21 cellular contexts compared by ENCODE assay signal in genomic region chr10:110394898-110395297, GRCh38.
A peak's percentile ranks its signal among the peaks of the same experiment; 100 is the strongest.
DNase-seq lines count a peak whose midpoint lies in the region; ATAC-seq, FAIRE-seq and TF ChIP-seq lines count a peak whose summit lies in the region.
"Had no signal": no experiment of that assay in that cellular context is flagged by ENCODE, and none has a peak within 500 bp of the region (broad histone marks: within the 10 kb centered on the region; RNA-seq: fewer than 3 reads in every experiment).

No MANE protein-coding gene starts in this region.

- TF ChIP-seq RAD21 in A549 (conservative IDR thresholded peaks at IDR 0.05 in 1 of 2, IDR thresholded peaks at IDR 0.05 in 1 of 2): no peak

- no peaks in the 10 kb centered on the region for H3K9me3 Mint-ChIP-seq in Caco-2 (ENCODE audit: unreplicated experiment)
- H3K9me3 Mint-ChIP-seq in activated T-helper 17 cell treated with anti-CD3 and anti-CD28 coated beads, Interleukin-2, amount 50 U/mL, for 72 hours: peaks cover 4% of the 10 kb centered on the region

- peak overlapping the region; percentile 58 for H3K27ac Mint-ChIP-seq in Caco-2 (ENCODE audit: unreplicated experiment)
- peak overlapping the region; percentile 92 for H3K27ac Mint-ChIP-seq in activated T-helper 17 cell treated with anti-CD3 and anti-CD28 coated beads, Interleukin-2, amount 50 U/mL, for 72 hours
- H3K27ac Mint-ChIP-seq: CD4-positive, CD25-positive, alpha-beta regulatory T cell had no signal

- H3K4me3 ChIP-seq in A549 (no peak overlapping the region), Caco-2 (ENCODE audit: low read depth, low read length) (no peak overlapping the region), osteoblast (ENCODE audit: insufficient read depth, low read length) (no peak overlapping the region)
- H3K4me3 ChIP-seq: ascending aorta, dorsolateral prefrontal cortex, HAP-1, smooth muscle cell had no signal

- DNase-seq in A549 (ENCODE audit: low read depth in 1 of 2, low spot score in 1 of 2) (no peak), Caco-2 (no peak), osteoblast (ENCODE audit: insufficient read length, low spot score, missing footprints) (no peak), NCI-H2029 treated with DMSO at 0.1 percent for 48 hours (lab: John Stamatoyannopoulos, UW) (no peak), COLO829 (ENCODE audit: low spot score) (no peak)
- DNase-seq in activated naive CD4-positive, alpha-beta T cell (lab: John Stamatoyannopoulos, UW): no peak
- DNase-seq: CD4-positive, CD25-positive, alpha-beta regulatory T cell; central memory CD4-positive, alpha-beta T cell; DMS153; dorsolateral prefrontal cortex; NCI-H1092 treated with DMSO at 0.1 percent for 48 hours; NCI-H2081 treated with DMSO at 0.1 percent for 48 hours; NCI-H82; occipital lobe; SHP77; stimulated activated CD4-positive, alpha-beta T cell treated with anti-CD3 and anti-CD28 coated beads, Interleukin-2, amount 100 ng/mL, for 24 hours had no signal

- no peaks in the 10 kb centered on the region for H3K79me2 ChIP-seq in osteoblast (ENCODE audit: insufficient read depth, low read length)

- no peaks in the 10 kb centered on the region for H3K27me3 Mint-ChIP-seq in Caco-2 (ENCODE audit: insufficient read depth, unreplicated experiment)
- H3K27me3 Mint-ChIP-seq in activated T-helper 17 cell treated with anti-CD3 and anti-CD28 coated beads, Interleukin-2, amount 50 U/mL, for 72 hours: no peaks in the 10 kb centered on the region
- H3K27me3 Mint-ChIP-seq: CD4-positive, CD25-positive, alpha-beta regulatory T cell had no signal

- no TSS peak for BruUV-seq in Caco-2 (replicated peaks; lab: Mats Ljungman, UMichigan)

- no peak overlapping the region for H3K4me3 Mint-ChIP-seq in Caco-2 (ENCODE audit: unreplicated experiment)
- peak overlapping the region; percentile 70 for H3K4me3 Mint-ChIP-seq in activated T-helper 17 cell treated with anti-CD3 and anti-CD28 coated beads, Interleukin-2, amount 50 U/mL, for 72 hours
- H3K4me3 Mint-ChIP-seq: CD4-positive, CD25-positive, alpha-beta regulatory T cell had no signal

- H3K4me1 ChIP-seq in A549: peaks cover 73% of the 10 kb centered on the region
- peaks cover 70% of the 10 kb centered on the region for H3K4me1 ChIP-seq in Caco-2
- H3K4me1 ChIP-seq in osteoblast (ENCODE audit: insufficient read depth, low read length): peaks cover 43% of the 10 kb centered on the region
- H3K4me1 ChIP-seq: ascending aorta, HAP-1 had no signal

- no peaks in the 10 kb centered on the region for H4K20me1 ChIP-seq in osteoblast (ENCODE audit: insufficient read depth, low read length)

- ATAC-seq in A549: no peak
- ATAC-seq in activated T-helper 17 cell treated with anti-CD3 and anti-CD28 coated beads, Interleukin-2, amount 50 U/mL, for 72 hours (replicated peaks): no peak

- H3K36me3 ChIP-seq in Caco-2 (ENCODE audit: control insufficient read depth, insufficient read depth, low read length): no peaks in the 10 kb centered on the region
- H3K36me3 ChIP-seq in osteoblast (ENCODE audit: insufficient read depth, low read length): no peaks in the 10 kb centered on the region
- H3K36me3 ChIP-seq: ascending aorta, HAP-1 had no signal

- H3K27me3 ChIP-seq in Caco-2 (replicated peaks; ENCODE audit: control insufficient read depth, insufficient read depth, low read length) (no peaks in the 10 kb centered on the region), osteoblast (ENCODE audit: insufficient read depth, low read length) (no peaks in the 10 kb centered on the region)
- H3K27me3 ChIP-seq: ascending aorta had no signal

- H3K4me1 Mint-ChIP-seq in Caco-2 (ENCODE audit: low read depth, unreplicated experiment): peaks cover 55% of the 10 kb centered on the region
- peaks cover 33% of the 10 kb centered on the region for H3K4me1 Mint-ChIP-seq in activated T-helper 17 cell treated with anti-CD3 and anti-CD28 coated beads, Interleukin-2, amount 50 U/mL, for 72 hours

- intact Hi-C loops in Caco-2 (cut with micrococcal nuclease; ENCODE audit: unreplicated experiment): loop anchor here (5.0 kb wide), 1 partner anchor 102 kb away; the partner anchor contains the start of gene DUSP5

- H2AFZ ChIP-seq in osteoblast (ENCODE audit: low read length): no peak overlapping the region

- H3K4me2 ChIP-seq in A549 (peak overlapping the region; percentile 61; the same call in 2 of the 3 replicates), osteoblast (ENCODE audit: insufficient read depth, low read length) (no peak overlapping the region)
- H3K4me2 ChIP-seq: smooth muscle cell had no signal

- H3K27ac ChIP-seq in A549 (peak overlapping the region; percentile 99), osteoblast (ENCODE audit: low read depth, low read length) (peak overlapping the region; percentile 4)
- H3K27ac ChIP-seq: ascending aorta, dorsolateral prefrontal cortex had no signal

- no peak for TF ChIP-seq EP300 in A549 (IDR thresholded peaks at IDR 0.05)

- no peak for FAIRE-seq in A549 (lab: Jason Lieb, UNC)

- peaks cover 7% of the 10 kb centered on the region for H3K36me3 Mint-ChIP-seq in Caco-2 (ENCODE audit: insufficient read depth, unreplicated experiment)
- H3K36me3 Mint-ChIP-seq in activated T-helper 17 cell treated with anti-CD3 and anti-CD28 coated beads, Interleukin-2, amount 50 U/mL, for 72 hours (ENCODE audit: low read depth): no peaks in the 10 kb centered on the region
- H3K36me3 Mint-ChIP-seq: activated naive CD4-positive, alpha-beta T cell treated with anti-CD3 and anti-CD28 coated beads, Interleukin-2, amount 50 U/mL, for 72 hours; CD4-positive, CD25-positive, alpha-beta regulatory T cell had no signal

- no peaks in the 10 kb centered on the region for H3K9me3 ChIP-seq in A549
- H3K9me3 ChIP-seq in Caco-2: no peaks in the 10 kb centered on the region
- H3K9me3 ChIP-seq in osteoblast (ENCODE audit: low read depth, low read length): no peaks in the 10 kb centered on the region
- H3K9me3 ChIP-seq: ascending aorta, HAP-1 had no signal

- POLR2A ChIA-PET in A549 (lab: Yijun Ruan, JAX): no interaction called here
- POLR2A ChIA-PET in Caco-2 (lab: Charles Lee): no interaction called here

- no peak for TF ChIP-seq POLR2A in A549 (IDR thresholded peaks at IDR 0.05; ENCODE audit: low read length)

- 95% methylated on average over 6 of the region's 6 CpGs for WGBS in A549 (ENCODE audit: missing lambda C conversion rate)

- CTCF ChIA-PET in A549 (lab: Yijun Ruan, JAX) (interaction anchor here (0.7 to 11.0 kb wide), 3 partner anchors 11 to 62 kb away, joined by 3 to 70 read pairs (median 3); no protein-coding TSS in a partner anchor), Caco-2 (lab: Charles Lee) (no interaction called here)

- TF ChIP-seq CTCF in A549 (IDR thresholded peaks at IDR 0.05) (no peak), Caco-2 (IDR thresholded peaks at IDR 0.05; ENCODE audit: insufficient read depth in 1 of 2, low read depth in 1 of 2, low read length in 1 of 2, severe bottlenecking in 1 of 2, unreplicated experiment in 1 of 2) (no peak), osteoblast (IDR thresholded peaks at IDR 0.05; ENCODE audit: extremely low read depth, low read depth, low read length) (no peak)

TF ChIP-seq in A549, 52 proteins besides CTCF, POLR2A, EP300 and RAD21 (continues in another document):
- TF ChIP-seq BHLHE40 (IDR thresholded peaks at IDR 0.05; ENCODE audit: low read depth, low read length) (no peak), ZC3H11A (IDR thresholded peaks at IDR 0.05) (no peak), HOXB13 (CRISPR knock-in tag; IDR thresholded peaks at IDR 0.05; ENCODE audit: low read depth) (peak; percentile 94; the same call in 1 of the 2 replicates), GATA3 (IDR thresholded peaks at IDR 0.05; ENCODE audit: borderline replicate concordance) (no peak), HEYL (CRISPR knock-in tag; IDR thresholded peaks at IDR 0.05) (peak; percentile 43; the same call in 1 of the 2 replicates), PBX3 (IDR thresholded peaks at IDR 0.05) (no peak), NR3C1 (IDR thresholded peaks at IDR 0.05) (no peak), HOXB5 (CRISPR knock-in tag; IDR thresholded peaks at IDR 0.05) (peak; percentile 24; the same call in 1 of the 2 replicates), ZSCAN20 (CRISPR knock-in tag; IDR thresholded peaks at IDR 0.05) (peak; percentile 85), HOXA7 (CRISPR knock-in tag; IDR thresholded peaks at IDR 0.05) (peak; percentile 38; the same call in 1 of the 2 replicates), ZNF302 (CRISPR knock-in tag; IDR thresholded peaks at IDR 0.05) (no peak), RARB (CRISPR knock-in tag; IDR thresholded peaks at IDR 0.05) (no peak), NFE2L2 (conservative IDR thresholded peaks at IDR 0.05; ENCODE audit: low read length) (no peak)
- TF ChIP-seq, protein P1, sequence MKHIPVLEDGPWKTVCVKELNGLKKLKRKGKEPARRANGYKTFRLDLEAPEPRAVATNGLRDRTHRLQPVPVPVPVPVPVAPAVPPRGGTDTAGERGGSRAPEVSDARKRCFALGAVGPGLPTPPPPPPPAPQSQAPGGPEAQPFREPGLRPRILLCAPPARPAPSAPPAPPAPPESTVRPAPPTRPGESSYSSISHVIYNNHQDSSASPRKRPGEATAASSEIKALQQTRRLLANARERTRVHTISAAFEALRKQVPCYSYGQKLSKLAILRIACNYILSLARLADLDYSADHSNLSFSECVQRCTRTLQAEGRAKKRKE (CRISPR knock-in tag; IDR thresholded peaks at IDR 0.05; ENCODE audit: low read depth): peak; percentile 39; the same call in 1 of the 2 replicates
- TF ChIP-seq, protein P2, sequence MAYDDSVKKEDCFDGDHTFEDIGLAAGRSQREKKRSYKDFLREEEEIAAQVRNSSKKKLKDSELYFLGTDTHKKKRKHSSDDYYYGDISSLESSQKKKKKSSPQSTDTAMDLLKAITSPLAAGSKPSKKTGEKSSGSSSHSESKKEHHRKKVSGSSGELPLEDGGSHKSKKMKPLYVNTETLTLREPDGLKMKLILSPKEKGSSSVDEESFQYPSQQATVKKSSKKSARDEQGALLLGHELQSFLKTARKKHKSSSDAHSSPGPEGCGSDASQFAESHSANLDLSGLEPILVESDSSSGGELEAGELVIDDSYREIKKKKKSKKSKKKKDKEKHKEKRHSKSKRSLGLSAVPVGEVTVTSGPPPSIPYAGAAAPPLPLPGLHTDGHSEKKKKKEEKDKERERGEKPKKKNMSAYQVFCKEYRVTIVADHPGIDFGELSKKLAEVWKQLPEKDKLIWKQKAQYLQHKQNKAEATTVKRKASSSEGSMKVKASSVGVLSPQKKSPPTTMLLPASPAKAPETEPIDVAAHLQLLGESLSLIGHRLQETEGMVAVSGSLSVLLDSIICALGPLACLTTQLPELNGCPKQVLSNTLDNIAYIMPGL (CRISPR knock-in tag; IDR thresholded peaks at IDR 0.05; ENCODE audit: borderline replicate concordance): no peak
